ENCODE assay signal across 14 cellular contexts in the genomic region with DNA sequence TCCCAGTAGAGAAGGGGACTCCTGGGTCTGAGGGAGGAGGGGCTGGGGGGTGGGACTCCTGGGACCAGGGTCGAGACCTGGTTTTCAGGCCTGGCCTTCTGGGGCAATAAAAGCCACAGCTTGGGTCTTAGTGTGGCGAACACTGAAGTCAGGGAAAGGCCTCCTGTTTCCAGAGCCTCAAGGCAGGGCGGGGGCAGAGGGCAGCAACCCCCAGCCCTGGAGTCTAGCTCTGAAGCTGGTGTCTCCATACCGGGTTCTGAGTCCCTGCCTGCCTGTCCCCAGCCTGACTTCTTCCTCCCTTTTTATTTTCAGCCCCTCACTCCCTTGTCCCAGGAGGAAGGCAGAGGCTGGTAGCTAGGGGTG. TPM values are rescaled to one million over a fixed set of nuclear protein-coding genes. Genes with fewer than 3 reads are reported as not detected.
DNase-seq lines count a peak whose midpoint lies in the region; ATAC-seq and TF ChIP-seq lines count a peak whose summit lies in the region.
"Had no signal": no experiment of that assay in that cellular context is flagged by ENCODE, and none has a peak within 500 bp of the region (broad histone marks: within the 10 kb centered on the region; RNA-seq: fewer than 3 reads in every experiment).

No MANE protein-coding gene starts in this region.

- ATAC-seq in HG02610 (IDR thresholded peaks at IDR 0.05; ENCODE audit: unreplicated experiment) (no peak), sciatic nerve (no peak)
- ATAC-seq: activated CD8-positive, alpha-beta memory T cell treated with anti-CD3 and anti-CD28 coated beads, Interleukin-2, amount 10 ng/mL, durations not matched to agents 7 days and 5 days; foreskin keratinocyte; left cardiac atrium; Right ventricle myocardium inferior had no signal

- no peak for TF ChIP-seq POLR2A in Peyer's patch (IDR thresholded peaks at IDR 0.05)

- no peak overlapping the region for H3K9ac ChIP-seq in iPS-20b (ENCODE audit: low read depth, low read length)

- H3K4me3 ChIP-seq in WERI-Rb-1 (ENCODE audit: low read depth, low read length), result peak overlapping the region; percentile 85
- H3K4me3 ChIP-seq in iPS-20b (ENCODE audit: low read length), result peak overlapping the region; percentile 58; the same call in 1 of the 2 replicates
- H3K4me3 ChIP-seq in Peyer's patch, result no peak overlapping the region

- intact Hi-C loops in sciatic nerve (cut with DNase I), result loop anchor here (10.0 kb wide), 1 partner anchor 192 kb away; no protein-coding TSS in a partner anchor

- H3K36me3 ChIP-seq in WERI-Rb-1 (peaks cover 14% of the 10 kb centered on the region), iPS-20b (ENCODE audit: insufficient read depth, low read depth, low read length) (peaks cover 13% of the 10 kb centered on the region), Peyer's patch (peaks cover 0 to 15% (median 0%) of the 10 kb centered on the region in 3 donors)

- H3K27me3 ChIP-seq in WERI-Rb-1 (ENCODE audit: insufficient read depth, low read depth, severe bottlenecking), result no peaks in the 10 kb centered on the region
- H3K27me3 ChIP-seq in iPS-20b (ENCODE audit: insufficient read depth, low read length), result peaks cover 59% of the 10 kb centered on the region
- peaks cover 4 to 38% of the 10 kb centered on the region in 2 donors for H3K27me3 ChIP-seq in Peyer's patch

- in situ Hi-C loops in G401 (cut with HindIII; ENCODE audit: low sequenced_read_pairs), result no loop called here

- DNase-seq in G401 (ENCODE audit: low spot score), result peak; percentile 27
- DNase-seq in WERI-Rb-1, result no peak
- DNase-seq in Peyer's patch, result no peak
- DNase-seq in sciatic nerve (ENCODE audit: low spot score), result no peak
- DNase-seq in RPMI8226, result no peak
- DNase-seq: activated CD8-positive, alpha-beta memory T cell treated with anti-CD3 and anti-CD28 coated beads, Interleukin-2, amount 10 ng/mL, durations not matched to agents 7 days and 5 days; foreskin keratinocyte; left cardiac atrium; NCI-H226 had no signal

- TF ChIP-seq CTCF in 22Rv1 (IDR thresholded peaks at IDR 0.05) (no peak), WERI-Rb-1 (IDR thresholded peaks at IDR 0.05; ENCODE audit: low read depth, low read length) (no peak), Peyer's patch (IDR thresholded peaks at IDR 0.05) (no peak)

- H3K4me1 ChIP-seq in iPS-20b (ENCODE audit: insufficient read depth, low read length) (peaks cover 9% of the 10 kb centered on the region; the same call in 1 of the 2 replicates), Peyer's patch (peaks cover 0 to 35% (median 14%) of the 10 kb centered on the region in 4 donors)
- H3K4me1 ChIP-seq: foreskin keratinocyte had no signal

- H3K27ac ChIP-seq in 22Rv1 (peak overlapping the region; percentile 76), WERI-Rb-1 (peak overlapping the region; percentile 53), iPS-20b (ENCODE audit: low read length) (no peak overlapping the region), Peyer's patch (no peak overlapping the region)
- H3K27ac ChIP-seq: foreskin keratinocyte, neutrophil had no signal

- H3K9me3 ChIP-seq in WERI-Rb-1 (ENCODE audit: severe bottlenecking), result no peaks in the 10 kb centered on the region
- H3K9me3 ChIP-seq in iPS-20b (ENCODE audit: insufficient read depth, low read depth, low read length), result no peaks in the 10 kb centered on the region
- no peaks in the 10 kb centered on the region for H3K9me3 ChIP-seq in Peyer's patch
- H3K9me3 ChIP-seq: neutrophil had no signal

RNA-seq across cellular contexts. Expression of a gene that starts 0.3 kb away (rescaled TPM):
- 5.4 and 6.1 TPM in 2 replicates for total RNA-seq in G401 (2014; rRNA removed; shearing (Covaris generic))
- under 1 TPM in 2 of 4 donors, not detected in 2; 0.27 to 0.47 TPM for total RNA-seq in Peyer's patch
- total RNA-seq in sciatic nerve, result 1.1 TPM

RNA-seq across cellular contexts. Expression of a gene that starts 1.8 kb away (rescaled TPM):
- 137 and 145 TPM in 2 replicates for total RNA-seq in G401 (2014; rRNA removed; shearing (Covaris generic))
- 100 to 1,000 TPM in 3 of 4 donors, 10 to 100 TPM in 1; 54.5 to 136 (median 112) TPM for total RNA-seq in Peyer's patch
- total RNA-seq in sciatic nerve, result 104 TPM

RNA-seq across cellular contexts. Expression of a gene that starts 29.0 kb away (rescaled TPM):
- total RNA-seq in G401 (2014; rRNA removed; shearing (Covaris generic)), result not detected in 2 replicates
- total RNA-seq in Peyer's patch, result not detected
- total RNA-seq in sciatic nerve, result not detected
- total RNA-seq: activated CD8-positive, alpha-beta memory T cell treated with anti-CD3 and anti-CD28 coated beads, Interleukin-2, amount 10 ng/mL, durations not matched to agents 7 days and 5 days; left cardiac atrium; Right ventricle myocardium inferior had no signal

RNA-seq across cellular contexts. Expression of a gene that starts 29.4 kb away (rescaled TPM):
- total RNA-seq in G401 (2014; rRNA removed; shearing (Covaris generic)), result 7.4 and 9.8 TPM in 2 replicates
- total RNA-seq in Peyer's patch (10 to 100 TPM in 3 of 4 donors, 1 to 10 TPM in 1; 8.6 to 30.5 (median 20.0) TPM), sciatic nerve (11.2 TPM)

RNA-seq across cellular contexts. Expression of a gene that starts 52.6 kb away (rescaled TPM):
- 87.9 and 99.8 TPM in 2 replicates for total RNA-seq in G401 (2014; rRNA removed; shearing (Covaris generic))
- 10 to 100 TPM in 3 of 4 donors, 1 to 10 TPM in 1; 10.0 to 17.6 (median 15.6) TPM for total RNA-seq in Peyer's patch
- total RNA-seq in sciatic nerve, result 23.4 TPM

Comparison
In these comparisons a context has a peak if more than half of its experiments do, and no peak if none do; other contexts are left out.
1. H3K27ac ChIP-seq: peak in 22Rv1 (single experiment) and WERI-Rb-1 (single experiment); none in iPS-20b (single experiment) and Peyer's patch (0 of 4).
2. H3K4me3 ChIP-seq: peak in WERI-Rb-1 (single experiment) and iPS-20b (single experiment); none in Peyer's patch (0 of 4).